Comparison of ENCODE assay signal across 9 cellular contexts in the genomic region with DNA sequence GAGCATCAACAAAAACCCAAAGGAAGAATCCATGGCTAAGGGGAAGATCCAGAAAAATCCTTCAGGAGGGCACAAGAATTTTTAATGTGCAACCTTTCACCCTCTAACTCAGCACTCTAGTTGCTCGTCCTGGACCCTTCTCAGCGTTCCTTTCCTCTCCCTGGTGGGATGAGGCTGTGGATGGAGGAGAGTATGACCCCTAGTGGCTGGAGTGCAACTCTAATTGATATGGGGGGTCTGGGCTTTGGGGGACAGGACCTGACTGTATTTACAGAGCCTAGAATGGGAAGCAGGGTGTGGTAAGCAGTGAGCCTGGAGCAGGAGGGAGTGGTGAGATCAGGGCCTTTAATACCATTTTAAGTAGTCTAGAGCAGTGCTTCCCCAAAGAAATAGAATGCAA.
DNase-seq lines count a peak whose midpoint lies in the region; ATAC-seq and TF ChIP-seq lines count a peak whose summit lies in the region.
"Had no signal": no experiment of that assay in that cellular context is flagged by ENCODE, and none has a peak within 500 bp of the region (broad histone marks: within the 10 kb centered on the region; RNA-seq: fewer than 3 reads in every experiment).

No MANE protein-coding gene starts in this region.

- DNase-seq in AG09319 (ENCODE audit: extremely low read depth, low read depth) = no peak
- peak; percentile 83 for DNase-seq in GM23338 (ENCODE audit: low spot score)
- no peak for DNase-seq in activated CD8-positive, alpha-beta T cell treated with anti-CD3 and anti-CD28 coated beads, Interleukin-2, amount 10 ng/mL, durations not matched to agents 7 days and 5 days
- peak; percentile 79 for DNase-seq in iPS-NIHi7 (ENCODE audit: extremely low spot score)
- DNase-seq in NCI-H1092 treated with DMSO at 0.1 percent for 48 hours (lab: John Stamatoyannopoulos, UW) = no peak
- no peak for DNase-seq in DMS114 treated with DMSO at 0.1 percent for 48 hours (lab: John Stamatoyannopoulos, UW; ENCODE audit: unreplicated experiment)
- no peak for DNase-seq in NK-92 (lab: John Stamatoyannopoulos, UW; ENCODE audit: unreplicated experiment)
- DNase-seq in DMS153 (lab: John Stamatoyannopoulos, UW) = no peak
- DNase-seq: NCI-H2081 had no signal

- H3K4me1 Mint-ChIP-seq in GM23338 = peaks cover 7% of the 10 kb centered on the region; the same call in 2 of the 3 replicates
- peaks cover 14% of the 10 kb centered on the region for H3K4me1 Mint-ChIP-seq in activated CD8-positive, alpha-beta T cell treated with anti-CD3 and anti-CD28 coated beads, Interleukin-2, amount 10 ng/mL, durations not matched to agents 7 days and 5 days (ENCODE audit: low read depth)

- H3K4me2 ChIP-seq in GM23338 = no peak overlapping the region

- no peaks in the 10 kb centered on the region for H3K79me2 ChIP-seq in GM23338 (replicated peaks; ENCODE audit: insufficient read depth)

- H4K20me1 ChIP-seq in GM23338 (replicated peaks; ENCODE audit: insufficient read depth) = no peaks in the 10 kb centered on the region

- H3K9me2 ChIP-seq in GM23338 (ENCODE audit: insufficient read depth) = peaks cover 4% of the 10 kb centered on the region; the same call in 1 of the 2 replicates

- H3K27ac Mint-ChIP-seq in GM23338 = no peak overlapping the region
- H3K27ac Mint-ChIP-seq in activated CD8-positive, alpha-beta T cell treated with anti-CD3 and anti-CD28 coated beads, Interleukin-2, amount 10 ng/mL, durations not matched to agents 7 days and 5 days = no peak overlapping the region

- no peaks in the 10 kb centered on the region for H3K9me3 Mint-ChIP-seq in GM23338
- H3K9me3 Mint-ChIP-seq in activated CD8-positive, alpha-beta T cell treated with anti-CD3 and anti-CD28 coated beads, Interleukin-2, amount 10 ng/mL, durations not matched to agents 7 days and 5 days (ENCODE audit: insufficient read depth) = no peaks in the 10 kb centered on the region

- POLR2A ChIA-PET in activated CD8-positive, alpha-beta T cell treated with anti-CD3 and anti-CD28 coated beads, Interleukin-2, amount 10 ng/mL, durations not matched to agents 7 days and 5 days (lab: Charles Lee) = no interaction called here

- CTCF ChIA-PET in activated CD8-positive, alpha-beta T cell treated with anti-CD3 and anti-CD28 coated beads, Interleukin-2, amount 10 ng/mL, durations not matched to agents 7 days and 5 days (lab: Charles Lee) = interaction anchor here (1.3 kb wide), 1 partner anchor 38 kb away, joined by 3 read pairs; no protein-coding TSS in a partner anchor

- H3F3A ChIP-seq in GM23338 (replicated peaks; ENCODE audit: low read depth) = no peaks in the 10 kb centered on the region

- H3K27me3 Mint-ChIP-seq in GM23338 (ENCODE audit: insufficient read depth, low read depth, poor library complexity) = peaks cover 5% of the 10 kb centered on the region
- no peaks in the 10 kb centered on the region for H3K27me3 Mint-ChIP-seq in activated CD8-positive, alpha-beta T cell treated with anti-CD3 and anti-CD28 coated beads, Interleukin-2, amount 10 ng/mL, durations not matched to agents 7 days and 5 days (ENCODE audit: low read depth)

- peak; percentile 99 for ATAC-seq in GM23338
- peak; percentile 65 for ATAC-seq in activated CD8-positive, alpha-beta T cell treated with anti-CD3 and anti-CD28 coated beads, Interleukin-2, amount 10 ng/mL, durations not matched to agents 7 days and 5 days

- no peak overlapping the region for H3K4me3 ChIP-seq in GM23338

- H3K4me1 ChIP-seq in GM23338 (ENCODE audit: insufficient read depth) = no peaks in the 10 kb centered on the region

- H3K27ac ChIP-seq in GM23338 (ENCODE audit: low read depth) = no peak overlapping the region

- H3K36me3 Mint-ChIP-seq in GM23338 (ENCODE audit: low read depth) = no peaks in the 10 kb centered on the region
- no peaks in the 10 kb centered on the region for H3K36me3 Mint-ChIP-seq in activated CD8-positive, alpha-beta T cell treated with anti-CD3 and anti-CD28 coated beads, Interleukin-2, amount 10 ng/mL, durations not matched to agents 7 days and 5 days (ENCODE audit: low read depth)

- no peaks in the 10 kb centered on the region for H3K27me3 ChIP-seq in GM23338 (ENCODE audit: insufficient read depth)

- TF ChIP-seq CTCF in AG09319 (IDR thresholded peaks at IDR 0.05; ENCODE audit: low read depth, low read length) (peak; percentile 34), GM23338 (conservative IDR thresholded peaks at IDR 0.05; ENCODE audit: low read depth in 2 of 2) (peak; percentile 83 to 92)

- H3K36me3 ChIP-seq in GM23338 (ENCODE audit: insufficient read depth) = no peaks in the 10 kb centered on the region

- H2AFZ ChIP-seq in GM23338 = peak overlapping the region; percentile 95

- no peak overlapping the region for H3K4me3 Mint-ChIP-seq in GM23338
- H3K4me3 Mint-ChIP-seq in activated CD8-positive, alpha-beta T cell treated with anti-CD3 and anti-CD28 coated beads, Interleukin-2, amount 10 ng/mL, durations not matched to agents 7 days and 5 days = no peak overlapping the region

TF ChIP-seq in GM23338, 12 proteins besides CTCF, POLR2A, EP300 and RAD21:
- TF ChIP-seq STAT1 (IDR thresholded peaks at IDR 0.05; ENCODE audit: unreplicated experiment) = no peak
- no peak for TF ChIP-seq ZNF114 (CRISPR knock-in tag; IDR thresholded peaks at IDR 0.05)
- TF ChIP-seq EZH2 (IDR thresholded peaks at IDR 0.05; ENCODE audit: low read depth, unreplicated experiment) = no peak
- TF ChIP-seq, protein P1, sequence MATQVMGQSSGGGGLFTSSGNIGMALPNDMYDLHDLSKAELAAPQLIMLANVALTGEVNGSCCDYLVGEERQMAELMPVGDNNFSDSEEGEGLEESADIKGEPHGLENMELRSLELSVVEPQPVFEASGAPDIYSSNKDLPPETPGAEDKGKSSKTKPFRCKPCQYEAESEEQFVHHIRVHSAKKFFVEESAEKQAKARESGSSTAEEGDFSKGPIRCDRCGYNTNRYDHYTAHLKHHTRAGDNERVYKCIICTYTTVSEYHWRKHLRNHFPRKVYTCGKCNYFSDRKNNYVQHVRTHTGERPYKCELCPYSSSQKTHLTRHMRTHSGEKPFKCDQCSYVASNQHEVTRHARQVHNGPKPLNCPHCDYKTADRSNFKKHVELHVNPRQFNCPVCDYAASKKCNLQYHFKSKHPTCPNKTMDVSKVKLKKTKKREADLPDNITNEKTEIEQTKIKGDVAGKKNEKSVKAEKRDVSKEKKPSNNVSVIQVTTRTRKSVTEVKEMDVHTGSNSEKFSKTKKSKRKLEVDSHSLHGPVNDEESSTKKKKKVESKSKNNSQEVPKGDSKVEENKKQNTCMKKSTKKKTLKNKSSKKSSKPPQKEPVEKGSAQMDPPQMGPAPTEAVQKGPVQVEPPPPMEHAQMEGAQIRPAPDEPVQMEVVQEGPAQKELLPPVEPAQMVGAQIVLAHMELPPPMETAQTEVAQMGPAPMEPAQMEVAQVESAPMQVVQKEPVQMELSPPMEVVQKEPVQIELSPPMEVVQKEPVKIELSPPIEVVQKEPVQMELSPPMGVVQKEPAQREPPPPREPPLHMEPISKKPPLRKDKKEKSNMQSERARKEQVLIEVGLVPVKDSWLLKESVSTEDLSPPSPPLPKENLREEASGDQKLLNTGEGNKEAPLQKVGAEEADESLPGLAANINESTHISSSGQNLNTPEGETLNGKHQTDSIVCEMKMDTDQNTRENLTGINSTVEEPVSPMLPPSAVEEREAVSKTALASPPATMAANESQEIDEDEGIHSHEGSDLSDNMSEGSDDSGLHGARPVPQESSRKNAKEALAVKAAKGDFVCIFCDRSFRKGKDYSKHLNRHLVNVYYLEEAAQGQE (IDR thresholded peaks at IDR 0.05; ENCODE audit: unreplicated experiment) = no peak
- no peak for TF ChIP-seq NANOG (IDR thresholded peaks at IDR 0.05; ENCODE audit: borderline replicate concordance)
- TF ChIP-seq POLR2AphosphoS5 (IDR thresholded peaks at IDR 0.05; ENCODE audit: low read depth) = no peak
- TF ChIP-seq EZH2phosphoT487 (IDR thresholded peaks at IDR 0.05; ENCODE audit: unreplicated experiment) = no peak
- no peak for TF ChIP-seq ZNF331 (CRISPR knock-in tag; IDR thresholded peaks at IDR 0.05; ENCODE audit: low read depth)
- TF ChIP-seq, protein P2, sequence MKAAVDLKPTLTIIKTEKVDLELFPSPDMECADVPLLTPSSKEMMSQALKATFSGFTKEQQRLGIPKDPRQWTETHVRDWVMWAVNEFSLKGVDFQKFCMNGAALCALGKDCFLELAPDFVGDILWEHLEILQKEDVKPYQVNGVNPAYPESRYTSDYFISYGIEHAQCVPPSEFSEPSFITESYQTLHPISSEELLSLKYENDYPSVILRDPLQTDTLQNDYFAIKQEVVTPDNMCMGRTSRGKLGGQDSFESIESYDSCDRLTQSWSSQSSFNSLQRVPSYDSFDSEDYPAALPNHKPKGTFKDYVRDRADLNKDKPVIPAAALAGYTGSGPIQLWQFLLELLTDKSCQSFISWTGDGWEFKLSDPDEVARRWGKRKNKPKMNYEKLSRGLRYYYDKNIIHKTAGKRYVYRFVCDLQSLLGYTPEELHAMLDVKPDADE (IDR thresholded peaks at IDR 0.05) = no peak
- TF ChIP-seq JUNB (IDR thresholded peaks at IDR 0.05; ENCODE audit: unreplicated experiment) = no peak
- no peak for TF ChIP-seq CREB1 (CRISPR knock-in tag; IDR thresholded peaks at IDR 0.05; ENCODE audit: low read depth)
TF ChIP-seq in GM23338: peak in this region for 0.

Comparison
In these comparisons a context has a peak if more than half of its experiments do, and no peak if none do; other contexts are left out.
1. DNase-seq: peak in GM23338 (single experiment) and iPS-NIHi7 (single experiment); none in AG09319 (single experiment), activated CD8-positive, alpha-beta T cell treated with anti-CD3 and anti-CD28 coated beads, Interleukin-2, amount 10 ng/mL, durations not matched to agents 7 days and 5 days (single experiment), NCI-H1092 treated with DMSO at 0.1 percent for 48 hours (single experiment), DMS114 treated with DMSO at 0.1 percent for 48 hours (single experiment), NK-92 (single experiment) and DMS153 (single experiment).